ENCODE assay signal across 8 cellular contexts in genomic region chr6:34143884-34144580, GRCh38. TPM values are rescaled to one million over a fixed set of nuclear protein-coding genes. Genes with fewer than 3 reads are reported as not detected.
DNase-seq lines count a peak whose midpoint lies in the region; ATAC-seq and TF ChIP-seq lines count a peak whose summit lies in the region.

No MANE protein-coding gene starts in this region.

- TF ChIP-seq CTCF in H9 (conservative IDR thresholded peaks at IDR 0.05) (peak; percentile 72), brain microvascular endothelial cell (IDR thresholded peaks at IDR 0.05; ENCODE audit: low read depth, low read length, missing control alignments) (peak; percentile 39), tibial artery (IDR thresholded peaks at IDR 0.05) (no peak), lower leg skin (IDR thresholded peaks at IDR 0.05) (no peak)

- intact Hi-C loops in tibial artery (cut with DNase I; ENCODE audit: low total_unique reads), result no loop called here
- intact Hi-C loops in lower leg skin (cut with DNase I; ENCODE audit: low total_unique reads), result no loop called here

- no peak overlapping the region for H3K4ac ChIP-seq in H9 (ENCODE audit: low read depth, low read length)

- H3K79me1 ChIP-seq in H9 (ENCODE audit: insufficient read depth, low read depth, low read length, poor library complexity, severe bottlenecking), result no peaks in the 10 kb centered on the region

- no peak for TF ChIP-seq POLR2A in lower leg skin (IDR thresholded peaks at IDR 0.05)

- H3K27ac ChIP-seq in H9 (ENCODE audit: insufficient read length, low read depth, low read length) (no peak overlapping the region), brain microvascular endothelial cell (no peak overlapping the region), tibial artery (no peak overlapping the region)

- H3K4me2 ChIP-seq in H9 (ENCODE audit: insufficient read depth, insufficient read length, low read length), result peak overlapping the region; percentile 48

- no peak overlapping the region for H4K8ac ChIP-seq in H9 (replicated peaks; ENCODE audit: insufficient read length, low read depth, low read length)

- H3K9ac ChIP-seq in H9 (ENCODE audit: extremely low read depth, insufficient read length, low read length), result peak overlapping the region; percentile 3

- H3K27me3 Mint-ChIP-seq in H9 (ENCODE audit: low read depth), result peaks cover 89% of the 10 kb centered on the region
- peaks cover 45 to 49% of the 10 kb centered on the region in 2 donors for H3K27me3 Mint-ChIP-seq in natural killer cell treated with Interleukin-12 subunit alpha and Interleukin-12 subunit beta and Interleukin-15 and Interleukin-18, amount 100 ng/mL, for 72 hours

- no peak overlapping the region for H2BK20ac ChIP-seq in H9 (ENCODE audit: low read depth, low read length, poor library complexity, severe bottlenecking)

- in situ Hi-C loops in brain microvascular endothelial cell (cut with HindIII; ENCODE audit: low pct_ligation_motif_present, low sequenced_read_pairs), result loop anchor here (25.0 kb wide), 1 partner anchor 382 kb away; no protein-coding TSS in a partner anchor

- H3K4me1 ChIP-seq in H9 (ENCODE audit: insufficient read depth, low read length) (peaks cover 12% of the 10 kb centered on the region; the same call in 1 of the 2 replicates), tibial artery (peaks cover 0 to 38% (median 29%) of the 10 kb centered on the region in 4 donors)

- no peaks in the 10 kb centered on the region; a peak in 1 of 7 replicates for H3K36me3 Mint-ChIP-seq in H9 (ENCODE audit: insufficient read depth in 1 of 3, low read depth in 3 of 3)
- H3K36me3 Mint-ChIP-seq in natural killer cell treated with Interleukin-12 subunit alpha and Interleukin-12 subunit beta and Interleukin-15 and Interleukin-18, amount 100 ng/mL, for 72 hours, result no peaks in the 10 kb centered on the region

- no peaks in the 10 kb centered on the region for H3K9me3 Mint-ChIP-seq in H9
- H3K9me3 Mint-ChIP-seq in natural killer cell treated with Interleukin-12 subunit alpha and Interleukin-12 subunit beta and Interleukin-15 and Interleukin-18, amount 100 ng/mL, for 72 hours, result no peaks in the 10 kb centered on the region

- no peak overlapping the region for H4K91ac ChIP-seq in H9 (ENCODE audit: insufficient read length, low read depth, low read length)

- H3K36me3 ChIP-seq in brain microvascular endothelial cell (replicated peaks) (no peaks in the 10 kb centered on the region), tibial artery (no peaks in the 10 kb centered on the region)

- H3K14ac ChIP-seq in H9 (ENCODE audit: insufficient read depth, low read length), result 0 out of 2 replicates have a peak overlapping the region, but pooled peaks have one; percentile 9

- H2BK12ac ChIP-seq in H9 (ENCODE audit: insufficient read length, low read depth, low read length), result no peak overlapping the region

- no CpG with 5 or more reads among the region's 63 CpGs for WGBS in H9 (ENCODE audit: extremely low coverage, insufficient read length, low lambda C conversion rate)
- 2% methylated on average over 23 to 36 of the region's 63 CpGs for WGBS in lower leg skin, 2 donors

- H2AFZ ChIP-seq in H9 (ENCODE audit: low read length), result no peak overlapping the region

- H3K4me3 Mint-ChIP-seq in H9, result peak overlapping the region; percentile 54 to 83
- no peak overlapping the region for H3K4me3 Mint-ChIP-seq in natural killer cell treated with Interleukin-12 subunit alpha and Interleukin-12 subunit beta and Interleukin-15 and Interleukin-18, amount 100 ng/mL, for 72 hours

- H3K23ac ChIP-seq in H9 (ENCODE audit: insufficient read length, low read depth, low read length), result no peak overlapping the region

- H3K9me3 ChIP-seq in H9 (ENCODE audit: control insufficient read depth, low read depth, low read length) (no peaks in the 10 kb centered on the region), tibial artery (no peaks in the 10 kb centered on the region)

- H3K18ac ChIP-seq in H9 (ENCODE audit: insufficient read length, low read depth, low read length), result no peak overlapping the region

- H3K27ac Mint-ChIP-seq in H9, result no peak overlapping the region
- H3K27ac Mint-ChIP-seq in natural killer cell treated with Interleukin-12 subunit alpha and Interleukin-12 subunit beta and Interleukin-15 and Interleukin-18, amount 100 ng/mL, for 72 hours, result no peak overlapping the region

- no peak overlapping the region for H2BK5ac ChIP-seq in H9 (ENCODE audit: insufficient read length, low read length)

- H2AK5ac ChIP-seq in H9 (ENCODE audit: insufficient read length, low read length), result no peak overlapping the region

- H3T11ph ChIP-seq in H9 (ENCODE audit: low read length), result no peak overlapping the region

- DNase-seq in 8988T (peak; percentile 82), H9 (peak; percentile 86), brain microvascular endothelial cell (no peak), tibial artery (no peak), lower leg skin (ENCODE audit: low spot score in 2 of 2) (no peak)
- DNase-seq in natural killer cell treated with Interleukin-12 subunit alpha and Interleukin-12 subunit beta and Interleukin-15 and Interleukin-18, amount 100 ng/mL, for 72 hours (ENCODE audit: low spot score), result peak; percentile 34

- H4K20me1 ChIP-seq in H9 (ENCODE audit: control insufficient read depth, insufficient read depth, insufficient read length), result no peaks in the 10 kb centered on the region

- ATAC-seq in SK-N-SH treated with all-trans-retinoic acid at 6 μM for 48 hours, result peak; percentile 30; the same call in 2 of the 3 replicates
- no peak for ATAC-seq in natural killer cell treated with Interleukin-12 subunit alpha and Interleukin-12 subunit beta and Interleukin-15 and Interleukin-18, amount 100 ng/mL, for 72 hours
- ATAC-seq in HG03025 (IDR thresholded peaks at IDR 0.05; ENCODE audit: low FRiP score, unreplicated experiment), result no peak

- H3K4me3 ChIP-seq in brain microvascular endothelial cell (ENCODE audit: low read depth, low read length) (no peak overlapping the region), tibial artery (peak overlapping the region; percentile 36 to 53), lower leg skin (ENCODE audit: low read depth, poor library complexity, severe bottlenecking) (no peak overlapping the region)

- H2BK120ac ChIP-seq in H9 (ENCODE audit: low read depth, low read length, poor library complexity, severe bottlenecking), result no peak overlapping the region

- H3K56ac ChIP-seq in H9 (ENCODE audit: insufficient read length, low read depth, low read length), result no peak overlapping the region

- no peak overlapping the region for H2BK15ac ChIP-seq in H9 (ENCODE audit: low read depth, low read length)

- no peak overlapping the region for H4K5ac ChIP-seq in H9 (ENCODE audit: insufficient read length, low read depth, low read length)

- peaks cover 20% of the 10 kb centered on the region for H3K23me2 ChIP-seq in H9 (ENCODE audit: insufficient read length, low read depth, low read length, poor library complexity, severe bottlenecking)

- H3K4me1 Mint-ChIP-seq in H9, result peaks cover 47 to 65% of the 10 kb centered on the region in 2 experiments
- H3K4me1 Mint-ChIP-seq in natural killer cell treated with Interleukin-12 subunit alpha and Interleukin-12 subunit beta and Interleukin-15 and Interleukin-18, amount 100 ng/mL, for 72 hours (ENCODE audit: low read depth in 2 of 2), result peaks cover 0 to 6% of the 10 kb centered on the region in 2 donors

- H3K27me3 ChIP-seq in H9 (ENCODE audit: insufficient read depth, low read length) (peaks cover 7% of the 10 kb centered on the region; the same call in 1 of the 2 replicates), brain microvascular endothelial cell (replicated peaks) (peaks cover 57% of the 10 kb centered on the region), tibial artery (peaks cover 0 to 92% of the 10 kb centered on the region in 2 donors)

- no peaks in the 10 kb centered on the region; the same call in 1 of the 2 replicates for H3K79me2 ChIP-seq in H9 (ENCODE audit: insufficient read depth, low read length)

TF ChIP-seq in SK-N-SH treated with all-trans-retinoic acid at 6 μM for 48 hours, 23 proteins besides CTCF, POLR2A, EP300 and RAD21:
- TF ChIP-seq TCF4 (CRISPR knock-in tag; IDR thresholded peaks at IDR 0.05; ENCODE audit: borderline replicate concordance) (no peak), POU6F1 (CRISPR knock-in tag; IDR thresholded peaks at IDR 0.05; ENCODE audit: borderline replicate concordance, low read depth) (no peak), ZFP3 (CRISPR knock-in tag; IDR thresholded peaks at IDR 0.05) (no peak)
TF ChIP-seq in SK-N-SH treated with all-trans-retinoic acid at 6 μM for 48 hours: peak in this region for 0.

RNA-seq across cellular contexts. Expression of gene GRM4, which starts 1.9 kb away (rescaled TPM):
- 5.3 and 5.6 TPM in 2 replicates for total RNA-seq in H9 (2021)
- not detected for total RNA-seq in natural killer cell treated with Interleukin-12 subunit alpha and Interleukin-12 subunit beta and Interleukin-15 and Interleukin-18, amount 100 ng/mL, for 72 hours
- total RNA-seq in lower leg skin, result under 1 TPM in 1 of 4 donors, not detected in 3; 0.19 TPM

Comparison
In these comparisons a context has a peak if more than half of its experiments do, and no peak if none do; other contexts are left out.
1. DNase-seq: peak in 8988T (single experiment), H9 (single experiment) and natural killer cell treated with Interleukin-12 subunit alpha and Interleukin-12 subunit beta and Interleukin-15 and Interleukin-18, amount 100 ng/mL, for 72 hours (single experiment); none in brain microvascular endothelial cell (single experiment), tibial artery (0 of 2) and lower leg skin (0 of 2).
2. CTCF ChIP-seq: peak in H9 (single experiment) and brain microvascular endothelial cell (single experiment); none in tibial artery (0 of 2) and lower leg skin (0 of 3).
3. H3K4me3 ChIP-seq: peak in tibial artery (2 of 2); none in brain microvascular endothelial cell (single experiment) and lower leg skin (single experiment).